Comparison of ENCODE assay signal across 27 cellular contexts in the genomic region with DNA sequence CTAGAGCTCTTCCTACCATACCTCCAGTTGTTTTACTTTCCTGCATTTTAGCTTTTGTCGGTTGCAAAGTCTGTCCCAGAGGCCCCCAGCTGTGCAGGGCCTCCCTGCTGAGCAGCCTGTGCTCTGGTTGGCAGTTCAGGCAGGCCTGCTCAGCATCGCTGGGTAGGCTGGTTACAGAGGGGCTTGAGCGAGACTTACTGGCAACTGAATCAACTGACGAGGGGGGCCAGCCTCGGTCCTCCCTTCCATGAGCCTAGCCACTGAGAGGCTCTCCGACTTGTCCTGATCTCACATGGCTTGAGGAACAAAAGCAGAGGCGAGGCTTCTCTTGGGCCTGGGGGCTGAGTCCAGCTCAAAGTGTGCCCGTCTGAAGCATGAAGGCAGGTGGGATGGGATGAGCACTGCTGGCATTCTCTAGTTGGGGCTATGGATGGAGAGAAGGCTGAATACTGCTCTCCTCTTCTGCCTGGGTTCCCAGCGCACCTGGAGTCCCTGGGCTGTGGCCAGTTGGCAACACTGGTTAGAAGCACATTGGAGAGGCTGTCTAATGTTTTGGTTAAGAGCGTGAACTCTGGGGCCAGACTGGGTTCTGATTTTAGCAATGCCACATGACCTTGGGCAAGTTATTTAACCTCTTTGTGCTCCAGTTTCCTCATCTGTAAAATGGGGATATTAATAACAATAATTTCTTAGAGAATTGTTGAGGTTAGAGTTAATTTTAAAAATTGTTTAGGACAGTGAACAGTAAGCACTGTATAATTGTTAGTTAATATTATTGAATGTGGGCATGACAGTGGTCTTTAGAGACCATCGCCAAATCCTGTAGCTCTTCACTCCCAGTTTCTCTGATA. TPM values are rescaled to one million over a fixed set of nuclear protein-coding genes. Genes with fewer than 3 reads are reported as not detected.
DNase-seq lines count a peak whose midpoint lies in the region; ATAC-seq and TF ChIP-seq lines count a peak whose summit lies in the region.
"Had no signal": no experiment of that assay in that cellular context is flagged by ENCODE, and none has a peak within 500 bp of the region (broad histone marks: within the 10 kb centered on the region; RNA-seq: fewer than 3 reads in every experiment).

No MANE protein-coding gene starts in this region.

- H3K27ac Mint-ChIP-seq in WTC11 (no peak overlapping the region), neural progenitor cell (peak overlapping the region; percentile 12)
- H3K27ac Mint-ChIP-seq: activated CD8-positive, alpha-beta memory T cell treated with anti-CD3 and anti-CD28 coated beads, Interleukin-2, amount 10 ng/mL, durations not matched to agents 7 days and 5 days; activated naive CD4-positive, alpha-beta T cell treated with anti-CD3 and anti-CD28 coated beads, Interleukin-2, amount 50 U/mL, for 24 hours; activated T-helper 1 cell treated with anti-CD3 and anti-CD28 coated beads, Interleukin-12 subunit alpha, Interleukin-12 subunit beta, Interleukin-2, Interleukin-4 antibody, amounts not matched to agents 30 ng/mL and 10 ng/mL and 1 ng/mL, durations not matched to agents 14 hours and 24 hours and 36 hours; B cell; stimulated activated effector memory CD8-positive, alpha-beta T cell treated with anti-CD3 and anti-CD28 coated beads, Interleukin-12 subunit alpha, Interleukin-12 subunit beta, amount 100 ng/mL, for 72 hours; T-helper 17 cell had no signal

- H3K36me3 Mint-ChIP-seq in WTC11 (no peaks in the 10 kb centered on the region), neural progenitor cell (no peaks in the 10 kb centered on the region)
- H3K36me3 Mint-ChIP-seq: activated CD8-positive, alpha-beta memory T cell treated with anti-CD3 and anti-CD28 coated beads, Interleukin-2, amount 10 ng/mL, durations not matched to agents 7 days and 5 days; activated naive CD4-positive, alpha-beta T cell treated with anti-CD3 and anti-CD28 coated beads, Interleukin-2, amount 50 U/mL, for 24 hours; stimulated activated effector memory CD8-positive, alpha-beta T cell treated with anti-CD3 and anti-CD28 coated beads, Interleukin-12 subunit alpha, Interleukin-12 subunit beta, amount 100 ng/mL, for 72 hours had no signal

- peaks cover 24% of the 10 kb centered on the region for H3K4me1 ChIP-seq in neural progenitor cell
- H3K4me1 ChIP-seq: uterus had no signal

- H4K20me1 ChIP-seq in neural progenitor cell (ENCODE audit: low read depth) = no peaks in the 10 kb centered on the region

- no peak overlapping the region for H2AFZ ChIP-seq in neural progenitor cell (replicated peaks)

- peaks cover 22% of the 10 kb centered on the region for H3K4me1 Mint-ChIP-seq in WTC11
- H3K4me1 Mint-ChIP-seq in neural progenitor cell = peaks cover 25% of the 10 kb centered on the region
- H3K4me1 Mint-ChIP-seq: B cell had no signal

- DNase-seq in NCI-H1694 (lab: John Stamatoyannopoulos, UW) = peak; percentile 35
- no peak for DNase-seq in NCI-H1694 treated with DMSO at 0.1 percent for 48 hours (lab: John Stamatoyannopoulos, UW)
- peak; percentile 66 for DNase-seq in G401 (ENCODE audit: low spot score)
- DNase-seq in WTC11 (ENCODE audit: low spot score) = no peak
- peak; percentile 50 for DNase-seq in neural progenitor cell (ENCODE audit: low spot score)
- DNase-seq in NCI-H526 (lab: John Stamatoyannopoulos, UW) = no peak
- no peak for DNase-seq in NCI-H1436 treated with DMSO at 0.1 percent for 48 hours (lab: John Stamatoyannopoulos, UW)
- DNase-seq in RWPE1 (ENCODE audit: low spot score) = no peak
- DNase-seq: activated CD4-positive, alpha-beta T cell treated with anti-CD3 and anti-CD28 coated beads for 4 hours; activated CD8-positive, alpha-beta memory T cell treated with anti-CD3 and anti-CD28 coated beads, Interleukin-2, amount 10 ng/mL, durations not matched to agents 7 days and 5 days; anterior cingulate cortex; Caco-2; central memory CD4-positive, alpha-beta T cell; HCEC 1CT; NCI-H1105 treated with DMSO at 0.1 percent for 48 hours; NCI-H524 treated with DMSO at 0.1 percent for 48 hours; spleen; stimulated activated CD4-positive, alpha-beta T cell treated with anti-CD3 and anti-CD28 coated beads, Interleukin-2, amount 100 ng/mL, for 48 hours; T-helper 17 cell; uterus had no signal

- peaks cover 7% of the 10 kb centered on the region for H3K27me3 ChIP-seq in neural progenitor cell
- H3K27me3 ChIP-seq: uterus had no signal

- H3K4me3 ChIP-seq in neural progenitor cell = no peak overlapping the region
- H3K4me3 ChIP-seq: spleen, uterus had no signal

- H3F3A ChIP-seq in neural progenitor cell (ENCODE audit: low read depth) = peaks cover 20% of the 10 kb centered on the region

- ATAC-seq in WTC11 = peak; percentile 16; the same call in 1 of the 2 replicates
- ATAC-seq: activated CD8-positive, alpha-beta memory T cell treated with anti-CD3 and anti-CD28 coated beads, Interleukin-2, amount 10 ng/mL, durations not matched to agents 7 days and 5 days; stimulated activated effector memory CD8-positive, alpha-beta T cell treated with anti-CD3 and anti-CD28 coated beads, Interleukin-12 subunit alpha, Interleukin-12 subunit beta, amount 100 ng/mL, for 72 hours; T-helper 17 cell had no signal

- CTCF ChIA-PET in WTC11 (lab: Charles Lee) = interaction anchor here (1.0 to 1.5 kb wide), 3 partner anchors 13 to 90 kb away, joined by 3 to 6 read pairs (median 4); no protein-coding TSS in a partner anchor
- CTCF ChIA-PET in RWPE1 (lab: Yijun Ruan, JAX) = interaction anchor here (0.6 to 0.7 kb wide), 3 partner anchors 7 to 91 kb away, joined by 3 to 5 read pairs (median 3); no protein-coding TSS in a partner anchor

- H3K27ac ChIP-seq in neural progenitor cell (no peak overlapping the region), RWPE1 (no peak overlapping the region)
- H3K27ac ChIP-seq: epithelial cell of prostate, HL-60, spleen, uterus had no signal

- no peaks in the 10 kb centered on the region for H3K36me3 ChIP-seq in neural progenitor cell
- H3K36me3 ChIP-seq: spleen, uterus had no signal

- H3K9me3 Mint-ChIP-seq in WTC11 (no peaks in the 10 kb centered on the region), neural progenitor cell (no peaks in the 10 kb centered on the region)
- H3K9me3 Mint-ChIP-seq: activated naive CD4-positive, alpha-beta T cell treated with anti-CD3 and anti-CD28 coated beads, Interleukin-2, amount 50 U/mL, for 24 hours; activated T-helper 1 cell treated with anti-CD3 and anti-CD28 coated beads, Interleukin-12 subunit alpha, Interleukin-12 subunit beta, Interleukin-2, Interleukin-4 antibody, amounts not matched to agents 30 ng/mL and 10 ng/mL and 1 ng/mL, durations not matched to agents 14 hours and 24 hours and 36 hours; stimulated activated effector memory CD8-positive, alpha-beta T cell treated with anti-CD3 and anti-CD28 coated beads, Interleukin-12 subunit alpha, Interleukin-12 subunit beta, amount 100 ng/mL, for 72 hours had no signal

- no peak overlapping the region for H3K4me2 ChIP-seq in neural progenitor cell

- no peak for TF ChIP-seq CTCF in WTC11 (IDR thresholded peaks at IDR 0.05)
- TF ChIP-seq CTCF in neural progenitor cell (IDR thresholded peaks at IDR 0.05) = no peak
- no peak for TF ChIP-seq CTCF in RWPE1 (conservative IDR thresholded peaks at IDR 0.05; ENCODE audit: low read depth)

- H3K27me3 Mint-ChIP-seq in WTC11 (ENCODE audit: low read depth) = peaks cover 6% of the 10 kb centered on the region
- peaks cover 16% of the 10 kb centered on the region for H3K27me3 Mint-ChIP-seq in neural progenitor cell (ENCODE audit: insufficient read depth, low read depth)
- H3K27me3 Mint-ChIP-seq: activated naive CD4-positive, alpha-beta T cell treated with anti-CD3 and anti-CD28 coated beads, Interleukin-2, amount 50 U/mL, for 24 hours; T-helper 17 cell had no signal

- in situ Hi-C loops in G401 (cut with HindIII; ENCODE audit: low sequenced_read_pairs) = loop anchor here (10.0 kb wide), 1 partner anchor 266 kb away; no protein-coding TSS in a partner anchor

- POLR2A ChIA-PET in WTC11 (lab: Charles Lee) (no interaction called here), RWPE1 (lab: Yijun Ruan, JAX; ENCODE audit: low non-redundant PET) (no interaction called here)

- H3K79me2 ChIP-seq in neural progenitor cell (ENCODE audit: low read depth) = no peaks in the 10 kb centered on the region

- H3K9ac ChIP-seq in neural progenitor cell = no peak overlapping the region

- no peaks in the 10 kb centered on the region for H3K9me3 ChIP-seq in neural progenitor cell (ENCODE audit: low read depth)
- H3K9me3 ChIP-seq: Caco-2, spleen, uterus had no signal

- no peak overlapping the region for H3K4me3 Mint-ChIP-seq in WTC11
- H3K4me3 Mint-ChIP-seq in neural progenitor cell = no peak overlapping the region
- H3K4me3 Mint-ChIP-seq: activated CD8-positive, alpha-beta memory T cell treated with anti-CD3 and anti-CD28 coated beads, Interleukin-2, amount 10 ng/mL, durations not matched to agents 7 days and 5 days; activated naive CD4-positive, alpha-beta T cell treated with anti-CD3 and anti-CD28 coated beads, Interleukin-2, amount 50 U/mL, for 24 hours; activated T-helper 1 cell treated with anti-CD3 and anti-CD28 coated beads, Interleukin-12 subunit alpha, Interleukin-12 subunit beta, Interleukin-2, Interleukin-4 antibody, amounts not matched to agents 30 ng/mL and 10 ng/mL and 1 ng/mL, durations not matched to agents 14 hours and 24 hours and 36 hours; B cell; stimulated activated effector memory CD8-positive, alpha-beta T cell treated with anti-CD3 and anti-CD28 coated beads, Interleukin-12 subunit alpha, Interleukin-12 subunit beta, amount 100 ng/mL, for 72 hours; T-helper 17 cell had no signal

TF ChIP-seq in WTC11, 78 proteins besides CTCF, POLR2A, EP300 and RAD21 (continues in another document):
- TF ChIP-seq, protein P1, sequence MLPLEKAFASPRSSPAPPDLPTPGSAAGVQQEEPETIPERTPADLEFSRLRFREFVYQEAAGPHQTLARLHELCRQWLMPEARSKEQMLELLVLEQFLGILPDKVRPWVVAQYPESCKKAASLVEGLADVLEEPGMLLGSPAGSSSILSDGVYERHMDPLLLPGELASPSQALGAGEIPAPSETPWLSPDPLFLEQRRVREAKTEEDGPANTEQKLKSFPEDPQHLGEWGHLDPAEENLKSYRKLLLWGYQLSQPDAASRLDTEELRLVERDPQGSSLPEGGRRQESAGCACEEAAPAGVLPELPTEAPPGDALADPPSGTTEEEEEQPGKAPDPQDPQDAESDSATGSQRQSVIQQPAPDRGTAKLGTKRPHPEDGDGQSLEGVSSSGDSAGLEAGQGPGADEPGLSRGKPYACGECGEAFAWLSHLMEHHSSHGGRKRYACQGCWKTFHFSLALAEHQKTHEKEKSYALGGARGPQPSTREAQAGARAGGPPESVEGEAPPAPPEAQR (CRISPR knock-in tag; IDR thresholded peaks at IDR 0.05) = no peak
- no peak for TF ChIP-seq ZNF423 (CRISPR knock-in tag; IDR thresholded peaks at IDR 0.05)
- no peak for TF ChIP-seq HMGA2 (CRISPR knock-in tag; IDR thresholded peaks at IDR 0.05)
- TF ChIP-seq ESRRA (CRISPR knock-in tag; IDR thresholded peaks at IDR 0.05; ENCODE audit: borderline replicate concordance) = no peak
- TF ChIP-seq RELA (CRISPR knock-in tag; IDR thresholded peaks at IDR 0.05; ENCODE audit: borderline replicate concordance) = no peak

RNA-seq across cellular contexts. Expression of a gene that starts 6.9 kb away (rescaled TPM):
- not detected in 2 replicates for total RNA-seq in G401 (2014; rRNA removed; shearing (Covaris generic))
- total RNA-seq in WTC11 (2021) = 2.4 to 3.5 TPM (median 3.1 TPM) in 3 replicates
- not detected in 2 replicates for total RNA-seq in neural progenitor cell (ENCODE audit: low replicate concordance)
- total RNA-seq: activated CD8-positive, alpha-beta memory T cell treated with anti-CD3 and anti-CD28 coated beads, Interleukin-2, amount 10 ng/mL, durations not matched to agents 7 days and 5 days; activated T-helper 1 cell treated with anti-CD3 and anti-CD28 coated beads, Interleukin-12 subunit alpha, Interleukin-12 subunit beta, Interleukin-2, Interleukin-4 antibody, amounts not matched to agents 30 ng/mL and 10 ng/mL and 1 ng/mL, durations not matched to agents 14 hours and 24 hours and 36 hours; B cell; lung microvascular endothelial cell; spleen; T-helper 17 cell had no signal

RNA-seq across cellular contexts. Expression of a gene that starts 41.7 kb away (rescaled TPM):
- total RNA-seq in G401 (2014; rRNA removed; shearing (Covaris generic)) = 21.8 and 24.8 TPM in 2 replicates
- total RNA-seq in WTC11 (2021) (23.2 to 26.9 TPM (median 26.0 TPM) in 3 replicates), neural progenitor cell (ENCODE audit: low replicate concordance) (13.7 and 28.6 TPM in 2 replicates)

Comparison
In these comparisons a context has a peak if more than half of its experiments do, and no peak if none do; other contexts are left out.
1. DNase-seq: peak in NCI-H1694 (single experiment), G401 (single experiment) and neural progenitor cell (single experiment); none in NCI-H1694 treated with DMSO at 0.1 percent for 48 hours (single experiment), WTC11 (single experiment), NCI-H526 (0 of 2), NCI-H1436 treated with DMSO at 0.1 percent for 48 hours (single experiment) and RWPE1 (single experiment).